Comparison of ENCODE assay signal across 1 cellular context in the genomic region with DNA sequence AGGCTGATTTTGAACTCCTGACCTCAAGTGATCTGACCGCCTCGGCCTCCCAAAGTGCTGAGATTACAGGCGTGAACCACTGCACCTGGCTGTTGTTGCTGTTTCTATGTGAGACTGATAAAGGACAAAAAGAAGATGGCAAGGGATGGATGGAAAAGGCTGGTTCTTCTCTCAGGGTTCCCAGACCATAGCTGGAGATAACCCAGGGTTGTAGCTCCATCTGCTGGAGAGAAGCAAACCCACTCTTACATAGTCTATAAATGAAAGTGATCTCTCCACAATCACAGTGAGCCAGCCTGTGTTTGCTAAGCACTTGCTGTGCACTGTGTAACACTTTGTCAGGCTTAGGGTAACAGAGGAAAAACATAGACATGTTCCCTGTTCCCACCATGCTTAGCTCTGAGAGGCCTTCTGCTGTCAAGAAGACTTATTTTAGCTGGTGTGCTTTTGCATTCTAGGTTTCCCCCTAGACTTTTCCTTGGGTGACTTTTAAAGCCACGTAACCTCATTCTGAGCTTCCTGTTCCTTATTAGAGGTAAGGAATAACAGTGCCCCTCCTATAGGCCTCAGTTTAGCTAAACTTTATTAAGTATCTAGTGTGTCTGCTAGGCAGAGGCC.
TF ChIP-seq lines count a peak whose summit lies in the region.

No MANE protein-coding gene starts in this region.

TF ChIP-seq in GM12878, 131 proteins besides CTCF, POLR2A, EP300 and RAD21 (continued from another document):
- TF ChIP-seq, protein P1, sequence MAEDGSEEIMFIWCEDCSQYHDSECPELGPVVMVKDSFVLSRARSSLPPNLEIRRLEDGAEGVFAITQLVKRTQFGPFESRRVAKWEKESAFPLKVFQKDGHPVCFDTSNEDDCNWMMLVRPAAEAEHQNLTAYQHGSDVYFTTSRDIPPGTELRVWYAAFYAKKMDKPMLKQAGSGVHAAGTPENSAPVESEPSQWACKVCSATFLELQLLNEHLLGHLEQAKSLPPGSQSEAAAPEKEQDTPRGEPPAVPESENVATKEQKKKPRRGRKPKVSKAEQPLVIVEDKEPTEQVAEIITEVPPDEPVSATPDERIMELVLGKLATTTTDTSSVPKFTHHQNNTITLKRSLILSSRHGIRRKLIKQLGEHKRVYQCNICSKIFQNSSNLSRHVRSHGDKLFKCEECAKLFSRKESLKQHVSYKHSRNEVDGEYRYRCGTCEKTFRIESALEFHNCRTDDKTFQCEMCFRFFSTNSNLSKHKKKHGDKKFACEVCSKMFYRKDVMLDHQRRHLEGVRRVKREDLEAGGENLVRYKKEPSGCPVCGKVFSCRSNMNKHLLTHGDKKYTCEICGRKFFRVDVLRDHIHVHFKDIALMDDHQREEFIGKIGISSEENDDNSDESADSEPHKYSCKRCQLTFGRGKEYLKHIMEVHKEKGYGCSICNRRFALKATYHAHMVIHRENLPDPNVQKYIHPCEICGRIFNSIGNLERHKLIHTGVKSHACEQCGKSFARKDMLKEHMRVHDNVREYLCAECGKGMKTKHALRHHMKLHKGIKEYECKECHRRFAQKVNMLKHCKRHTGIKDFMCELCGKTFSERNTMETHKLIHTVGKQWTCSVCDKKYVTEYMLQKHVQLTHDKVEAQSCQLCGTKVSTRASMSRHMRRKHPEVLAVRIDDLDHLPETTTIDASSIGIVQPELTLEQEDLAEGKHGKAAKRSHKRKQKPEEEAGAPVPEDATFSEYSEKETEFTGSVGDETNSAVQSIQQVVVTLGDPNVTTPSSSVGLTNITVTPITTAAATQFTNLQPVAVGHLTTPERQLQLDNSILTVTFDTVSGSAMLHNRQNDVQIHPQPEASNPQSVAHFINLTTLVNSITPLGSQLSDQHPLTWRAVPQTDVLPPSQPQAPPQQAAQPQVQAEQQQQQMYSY (CRISPR knock-in tag; IDR thresholded peaks at IDR 0.05), result no peak
- TF ChIP-seq, protein P2, sequence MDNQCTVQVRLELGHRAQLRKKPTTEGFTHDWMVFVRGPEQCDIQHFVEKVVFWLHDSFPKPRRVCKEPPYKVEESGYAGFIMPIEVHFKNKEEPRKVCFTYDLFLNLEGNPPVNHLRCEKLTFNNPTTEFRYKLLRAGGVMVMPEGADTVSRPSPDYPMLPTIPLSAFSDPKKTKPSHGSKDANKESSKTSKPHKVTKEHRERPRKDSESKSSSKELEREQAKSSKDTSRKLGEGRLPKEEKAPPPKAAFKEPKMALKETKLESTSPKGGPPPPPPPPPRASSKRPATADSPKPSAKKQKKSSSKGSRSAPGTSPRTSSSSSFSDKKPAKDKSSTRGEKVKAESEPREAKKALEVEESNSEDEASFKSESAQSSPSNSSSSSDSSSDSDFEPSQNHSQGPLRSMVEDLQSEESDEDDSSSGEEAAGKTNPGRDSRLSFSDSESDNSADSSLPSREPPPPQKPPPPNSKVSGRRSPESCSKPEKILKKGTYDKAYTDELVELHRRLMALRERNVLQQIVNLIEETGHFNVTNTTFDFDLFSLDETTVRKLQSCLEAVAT (IDR thresholded peaks at IDR 0.05), result 0 out of 2 replicates have a peak, but pooled peaks have one; percentile 25
- TF ChIP-seq ZNF274 (IDR thresholded peaks at IDR 0.05; ENCODE audit: insufficient read depth, insufficient read length), result no peak
